9 cellular contexts compared by ENCODE assay signal in genomic region chr6:138691595-138692057, GRCh38.
DNase-seq lines count a peak whose midpoint lies in the region; ATAC-seq and TF ChIP-seq lines count a peak whose summit lies in the region.
"Had no signal": no experiment of that assay in that cellular context is flagged by ENCODE, and none has a peak within 500 bp of the region (broad histone marks: within the 10 kb centered on the region; RNA-seq: fewer than 3 reads in every experiment).

No MANE protein-coding gene starts in this region.

- no peak for DNase-seq in activated T-cell treated with anti-CD3 and anti-CD28 coated beads, Interleukin-2, amount 50 U/mL, for 72 hours
- DNase-seq in activated T-cell treated with anti-CD3 and anti-CD28 coated beads, Interleukin-2, amount 50 U/mL, for 1 hour, result no peak
- DNase-seq in PC-9 (peak; percentile 23 to 77), endothelial cell (ENCODE audit: low spot score) (no peak), GM10248 (ENCODE audit: extremely low spot score) (no peak)
- DNase-seq in naive thymus-derived CD4-positive, alpha-beta T cell, result peak in 1 of 9 donors; percentile 1

- no peaks in the 10 kb centered on the region for H3K9me3 Mint-ChIP-seq in activated T-cell treated with anti-CD3 and anti-CD28 coated beads, Interleukin-2, amount 50 U/mL, for 72 hours
- no peaks in the 10 kb centered on the region for H3K9me3 Mint-ChIP-seq in endothelial cell (ENCODE audit: unreplicated experiment)
- no peaks in the 10 kb centered on the region for H3K9me3 Mint-ChIP-seq in naive thymus-derived CD4-positive, alpha-beta T cell

- TSS peak; percentile 49 for BruUV-seq in PC-9 (replicated peaks; lab: Mats Ljungman, UMichigan)

- peaks cover 53% of the 10 kb centered on the region for H3K79me2 ChIP-seq in PC-9 (ENCODE audit: low read depth)

- H3K27me3 ChIP-seq in PC-9 (ENCODE audit: insufficient read depth, low read depth), result no peaks in the 10 kb centered on the region
- peaks cover 0 to 6% of the 10 kb centered on the region in 2 donors for H3K27me3 ChIP-seq in naive thymus-derived CD4-positive, alpha-beta T cell (ENCODE audit: control insufficient read depth in 2 of 2, insufficient read depth in 2 of 2, low read length in 2 of 2)

- H3K4me3 Mint-ChIP-seq in activated T-cell treated with anti-CD3 and anti-CD28 coated beads, Interleukin-2, amount 50 U/mL, for 72 hours, result peak overlapping the region; percentile 67 to 75
- peak overlapping the region; percentile 95 for H3K4me3 Mint-ChIP-seq in endothelial cell (ENCODE audit: unreplicated experiment)
- H3K4me3 Mint-ChIP-seq in naive thymus-derived CD4-positive, alpha-beta T cell, result peak overlapping the region; percentile 53 to 88 (median 86)

- no peaks in the 10 kb centered on the region for H3K36me3 Mint-ChIP-seq in activated T-cell treated with anti-CD3 and anti-CD28 coated beads, Interleukin-2, amount 50 U/mL, for 72 hours (ENCODE audit: insufficient read depth in 2 of 2)
- peaks cover 7% of the 10 kb centered on the region for H3K36me3 Mint-ChIP-seq in endothelial cell (ENCODE audit: low read depth, unreplicated experiment)
- H3K36me3 Mint-ChIP-seq in naive thymus-derived CD4-positive, alpha-beta T cell, result no peaks in the 10 kb centered on the region

- no peaks in the 10 kb centered on the region for H3K36me3 ChIP-seq in PC-9 (ENCODE audit: low read depth)
- H3K36me3 ChIP-seq in naive thymus-derived CD4-positive, alpha-beta T cell (ENCODE audit: control insufficient read depth in 2 of 3, insufficient read depth in 3 of 3, low read length in 3 of 3), result no peaks in the 10 kb centered on the region
- H3K36me3 ChIP-seq: neutrophil had no signal

- H3K27ac Mint-ChIP-seq in activated T-cell treated with anti-CD3 and anti-CD28 coated beads, Interleukin-2, amount 50 U/mL, for 72 hours, result no peak overlapping the region
- H3K27ac Mint-ChIP-seq in endothelial cell (ENCODE audit: unreplicated experiment), result peak overlapping the region; percentile 59
- H3K27ac Mint-ChIP-seq in naive thymus-derived CD4-positive, alpha-beta T cell, result peak overlapping the region in 4 of 9 donors; percentile 5 to 77 (median 39)

- H3K4me2 ChIP-seq in PC-9, result peak overlapping the region; percentile 82

- no peaks in the 10 kb centered on the region; the same call in 1 of the 2 replicates for H3K9me2 ChIP-seq in PC-9 (ENCODE audit: insufficient read depth)

- H3F3A ChIP-seq in PC-9 (ENCODE audit: insufficient read depth, low read depth), result peaks cover 16% of the 10 kb centered on the region

- peaks cover 28% of the 10 kb centered on the region for H3K4me1 ChIP-seq in PC-9 (replicated peaks; ENCODE audit: insufficient read depth)
- H3K4me1 ChIP-seq in naive thymus-derived CD4-positive, alpha-beta T cell (ENCODE audit: control insufficient read depth in 2 of 2, insufficient read depth in 2 of 2, low read length in 2 of 2), result peaks cover 0 to 3% of the 10 kb centered on the region in 2 donors

- no peaks in the 10 kb centered on the region for H3K4me1 Mint-ChIP-seq in activated T-cell treated with anti-CD3 and anti-CD28 coated beads, Interleukin-2, amount 50 U/mL, for 72 hours (ENCODE audit: low read depth)
- peaks cover 21% of the 10 kb centered on the region for H3K4me1 Mint-ChIP-seq in endothelial cell (ENCODE audit: unreplicated experiment)
- H3K4me1 Mint-ChIP-seq in naive thymus-derived CD4-positive, alpha-beta T cell, result peaks cover 0 to 13% (median 9%) of the 10 kb centered on the region in 7 donors

- peak overlapping the region; percentile 87 for H3K27ac ChIP-seq in PC-9
- H3K27ac ChIP-seq in naive thymus-derived CD4-positive, alpha-beta T cell (ENCODE audit: low read depth, low read length), result no peak overlapping the region

- peaks cover 37% of the 10 kb centered on the region for H3K27me3 Mint-ChIP-seq in activated T-cell treated with anti-CD3 and anti-CD28 coated beads, Interleukin-2, amount 50 U/mL, for 72 hours (ENCODE audit: low read depth)
- peaks cover 11% of the 10 kb centered on the region for H3K27me3 Mint-ChIP-seq in endothelial cell (ENCODE audit: unreplicated experiment)
- H3K27me3 Mint-ChIP-seq in naive thymus-derived CD4-positive, alpha-beta T cell, result peaks cover 18 to 49% (median 40%) of the 10 kb centered on the region in 5 donors

- no peaks in the 10 kb centered on the region for H4K20me1 ChIP-seq in PC-9 (ENCODE audit: insufficient read depth)

- ATAC-seq in activated T-cell treated with anti-CD3 and anti-CD28 coated beads, Interleukin-2, amount 50 U/mL, for 72 hours (replicated peaks in 1 of 2), result no peak
- no peak for ATAC-seq in naive thymus-derived CD4-positive, alpha-beta T cell
- no peak for ATAC-seq in GM18520 (IDR thresholded peaks at IDR 0.05; ENCODE audit: unreplicated experiment)
- ATAC-seq in HG03196 (IDR thresholded peaks at IDR 0.05; ENCODE audit: unreplicated experiment), result no peak

- TF ChIP-seq CTCF in PC-9 (conservative IDR thresholded peaks at IDR 0.05) (no peak), endothelial cell (IDR thresholded peaks at IDR 0.05; ENCODE audit: unreplicated experiment) (no peak), GM10248 (IDR thresholded peaks at IDR 0.05; ENCODE audit: control extremely low read depth, extremely low read depth, low read depth, missing control alignments) (no peak)

- no peaks in the 10 kb centered on the region for H3K9me3 ChIP-seq in PC-9 (ENCODE audit: insufficient read depth, low read depth)
- H3K9me3 ChIP-seq in naive thymus-derived CD4-positive, alpha-beta T cell (ENCODE audit: control insufficient read depth in 2 of 3, low read length in 3 of 3), result no peaks in the 10 kb centered on the region
- H3K9me3 ChIP-seq: neutrophil had no signal

- peak overlapping the region; percentile 63 for H3K4me3 ChIP-seq in PC-9
- no peak overlapping the region for H3K4me3 ChIP-seq in naive thymus-derived CD4-positive, alpha-beta T cell (ENCODE audit: low read length)

- peak overlapping the region; percentile 78 for H2AFZ ChIP-seq in PC-9

- POLR2A ChIA-PET in PC-9 (lab: Charles Lee; ENCODE audit: unreplicated experiment), result interaction anchor here (0.6 to 0.8 kb wide), 3 partner anchors 9 to 73 kb away, joined by 3 to 8 read pairs (median 4); no protein-coding TSS in a partner anchor
- POLR2A ChIA-PET in naive thymus-derived CD4-positive, alpha-beta T cell (lab: Charles Lee), result no interaction called here
- POLR2A ChIA-PET in GM10248 (lab: Yijun Ruan, JAX), result no interaction called here

- intact Hi-C loops in PC-9 (cut with micrococcal nuclease; ENCODE audit: unreplicated experiment), result loop anchor here (1.0 kb wide), 1 partner anchor 98 kb away; no protein-coding TSS in a partner anchor
- intact Hi-C loops in naive thymus-derived CD4-positive, alpha-beta T cell (cut with micrococcal nuclease), result loop anchor here (1.0 to 10.0 kb wide), 7 partner anchors 75 to 686 kb away; partner anchors contain the start of gene CCDC28A (in 1 of the 2)

- CTCF ChIA-PET in PC-9 (lab: Charles Lee) (interaction anchor here (0.9 kb wide), 1 partner anchor 97 kb away, joined by 3 read pairs; no protein-coding TSS in a partner anchor), GM10248 (lab: Yijun Ruan, JAX) (interaction anchor here (1.0 to 4.6 kb wide), 15 partner anchors 13 to 103 kb away, joined by 3 to 24 read pairs (median 5); no protein-coding TSS in a partner anchor)
- CTCF ChIA-PET in naive thymus-derived CD4-positive, alpha-beta T cell (lab: Charles Lee), result interaction anchor here (0.6 to 1.3 kb wide), 5 partner anchors 22 to 78 kb away, joined by 3 read pairs; no protein-coding TSS in a partner anchor

Comparison
In these comparisons a context has a peak if more than half of its experiments do, and no peak if none do; other contexts are left out.
1. DNase-seq: peak in PC-9 (2 of 2); none in activated T-cell treated with anti-CD3 and anti-CD28 coated beads, Interleukin-2, amount 50 U/mL, for 72 hours (0 of 2), activated T-cell treated with anti-CD3 and anti-CD28 coated beads, Interleukin-2, amount 50 U/mL, for 1 hour (single experiment), endothelial cell (single experiment) and GM10248 (single experiment).
2. Peak in every context shown above with its lines, with median percentiles within 50 percentile points of each other: H3K4me3 Mint-ChIP-seq.